In genomic region chr6:166820483-166820882, GRCh38 we compare ENCODE assay signal across 1 cellular context.
TF ChIP-seq lines count a peak whose summit lies in the region.

No MANE protein-coding gene starts in this region.

TF ChIP-seq in HepG2, 621 proteins besides CTCF, POLR2A, EP300 and RAD21 (continued from another document):
- TF ChIP-seq FOXO4 (CRISPR knock-in tag; conservative IDR thresholded peaks at IDR 0.05): no peak
- TF ChIP-seq DNMT3B (CRISPR knock-in tag; conservative IDR thresholded peaks at IDR 0.05): no peak
- TF ChIP-seq ZBTB20 (CRISPR knock-in tag; IDR thresholded peaks at IDR 0.05; ENCODE audit: borderline replicate concordance, low read depth): no peak
- TF ChIP-seq ZNF253 (CRISPR knock-in tag; IDR thresholded peaks at IDR 0.05; ENCODE audit: borderline replicate concordance): no peak
- TF ChIP-seq TCF12 (IDR thresholded peaks at IDR 0.05): no peak
- no peak for TF ChIP-seq TCF12 (CRISPR knock-in tag; IDR thresholded peaks at IDR 0.05)
